Comparison of ENCODE assay signal across 11 cellular contexts in genomic region chr20:25858495-25859425, GRCh38.
DNase-seq lines count a peak whose midpoint lies in the region; ATAC-seq, FAIRE-seq and TF ChIP-seq lines count a peak whose summit lies in the region.
"Had no signal": no experiment of that assay in that cellular context is flagged by ENCODE, and none has a peak within 500 bp of the region (broad histone marks: within the 10 kb centered on the region; RNA-seq: fewer than 3 reads in every experiment).

No MANE protein-coding gene starts in this region.

- no peak overlapping the region for H3K27ac Mint-ChIP-seq in activated CD8-positive, alpha-beta memory T cell treated with anti-CD3 and anti-CD28 coated beads, Interleukin-2, amount 10 ng/mL, durations not matched to agents 7 days and 5 days

- POLR2A ChIA-PET in Panc1 (lab: Charles Lee): no interaction called here

- CTCF ChIA-PET in activated CD8-positive, alpha-beta memory T cell treated with anti-CD3 and anti-CD28 coated beads, Interleukin-2, amount 10 ng/mL, durations not matched to agents 7 days and 5 days (lab: Charles Lee): no interaction called here
- CTCF ChIA-PET in Panc1 (lab: Charles Lee): no interaction called here

- H3K27me3 Mint-ChIP-seq in activated CD8-positive, alpha-beta memory T cell treated with anti-CD3 and anti-CD28 coated beads, Interleukin-2, amount 10 ng/mL, durations not matched to agents 7 days and 5 days: peaks cover 71% of the 10 kb centered on the region

- H3K4me1 Mint-ChIP-seq in activated CD8-positive, alpha-beta memory T cell treated with anti-CD3 and anti-CD28 coated beads, Interleukin-2, amount 10 ng/mL, durations not matched to agents 7 days and 5 days: peaks cover 37% of the 10 kb centered on the region

- H3K27me3 ChIP-seq in Panc1 (ENCODE audit: control insufficient read depth, insufficient read depth, low read length): no peaks in the 10 kb centered on the region
- H3K27me3 ChIP-seq in stomach: peaks cover 0 to 70% (median 31%) of the 10 kb centered on the region in 3 donors

- 44 to 65% (median 52%) methylated on average over 34 to 37 of the region's 37 CpGs for WGBS in stomach, 5 donors

- H3K27ac ChIP-seq in Panc1 (ENCODE audit: low read length) (no peak overlapping the region), kidney (ENCODE audit: low read depth in 2 of 2, low read length in 2 of 2) (no peak overlapping the region), stomach (no peak overlapping the region)
- H3K27ac ChIP-seq: brain microvascular endothelial cell, neutrophil had no signal

- ATAC-seq in activated CD8-positive, alpha-beta memory T cell treated with anti-CD3 and anti-CD28 coated beads, Interleukin-2, amount 10 ng/mL, durations not matched to agents 7 days and 5 days: no peak
- ATAC-seq in Panc1: no peak
- no peak for ATAC-seq in HG02970 (IDR thresholded peaks at IDR 0.05; ENCODE audit: low FRiP score, unreplicated experiment)
- no peak for ATAC-seq in GM18858 (IDR thresholded peaks at IDR 0.05; ENCODE audit: unreplicated experiment)

- intact Hi-C loops in Panc1 (cut with micrococcal nuclease; ENCODE audit: unreplicated experiment): no loop called here
- intact Hi-C loops in kidney (cut with DNase I): no loop called here
- intact Hi-C loops in stomach (cut with DNase I; ENCODE audit: low total_unique reads): no loop called here

- H3K9me3 Mint-ChIP-seq in activated CD8-positive, alpha-beta memory T cell treated with anti-CD3 and anti-CD28 coated beads, Interleukin-2, amount 10 ng/mL, durations not matched to agents 7 days and 5 days (ENCODE audit: low read depth): no peaks in the 10 kb centered on the region

- TF ChIP-seq EP300 in stomach (IDR thresholded peaks at IDR 0.05): no peak

- H3K36me3 ChIP-seq in Panc1 (ENCODE audit: control insufficient read depth, insufficient read depth, low read length) (no peaks in the 10 kb centered on the region), kidney (ENCODE audit: control insufficient read depth in 1 of 2, insufficient read depth in 2 of 2, low read length in 2 of 2) (no peaks in the 10 kb centered on the region), stomach (no peaks in the 10 kb centered on the region)
- H3K36me3 ChIP-seq: BE2C, brain microvascular endothelial cell, neutrophil had no signal

- in situ Hi-C loops in Panc1 (cut with HindIII; ENCODE audit: low pct_unique_long_range_greater_than_20kb, low sequenced_read_pairs): no loop called here

- H3K4me3 ChIP-seq in Panc1 (ENCODE audit: low read depth in 2 of 2, low read length in 2 of 2) (peak overlapping the region; percentile 34 to 45), kidney (ENCODE audit: low read length in 2 of 2) (peak overlapping the region in 1 of 2 donors; percentile 29), stomach (peak overlapping the region; percentile 4 to 34 (median 15))

- H3K4me3 Mint-ChIP-seq in activated CD8-positive, alpha-beta memory T cell treated with anti-CD3 and anti-CD28 coated beads, Interleukin-2, amount 10 ng/mL, durations not matched to agents 7 days and 5 days: no peak overlapping the region

- TF ChIP-seq POLR2A in stomach (IDR thresholded peaks at IDR 0.05): no peak

- no peak for TF ChIP-seq CTCF in Panc1 (IDR thresholded peaks at IDR 0.05)
- TF ChIP-seq CTCF in kidney (IDR thresholded peaks at IDR 0.05; ENCODE audit: borderline replicate concordance, extremely low read depth, insufficient read depth): no peak
- TF ChIP-seq CTCF in stomach (IDR thresholded peaks at IDR 0.05): no peak

- no peak overlapping the region for H3K9ac ChIP-seq in kidney (ENCODE audit: low read length in 2 of 2)

- FAIRE-seq in kidney (lab: Jason Lieb, UNC): no peak

- no peaks in the 10 kb centered on the region for H3K36me3 Mint-ChIP-seq in activated CD8-positive, alpha-beta memory T cell treated with anti-CD3 and anti-CD28 coated beads, Interleukin-2, amount 10 ng/mL, durations not matched to agents 7 days and 5 days

- no TSS peak for BruUV-seq in Panc1 (replicated peaks; lab: Mats Ljungman, UMichigan)

- peak; percentile 25 for DNase-seq in activated CD8-positive, alpha-beta memory T cell treated with anti-CD3 and anti-CD28 coated beads, Interleukin-2, amount 10 ng/mL, durations not matched to agents 7 days and 5 days
- DNase-seq in activated CD8-positive, alpha-beta memory T cell treated with anti-CD3 and anti-CD28 coated beads, Interleukin-2, amount 50 U/mL, for 4 hours: no peak
- DNase-seq in Panc1 (ENCODE audit: low read depth, low spot score) (no peak), kidney (peak; percentile 45), stomach (no peak), AG08396 (ENCODE audit: low spot score) (no peak)

- H3K9me3 ChIP-seq in Panc1 (ENCODE audit: control insufficient read depth, insufficient read depth, low read depth, low read length) (no peaks in the 10 kb centered on the region), kidney (ENCODE audit: control insufficient read depth in 1 of 2, low read length in 2 of 2) (no peaks in the 10 kb centered on the region), stomach (no peaks in the 10 kb centered on the region)
- H3K9me3 ChIP-seq: BE2C, neutrophil had no signal

- H3K4me1 ChIP-seq in Panc1 (ENCODE audit: control insufficient read depth, insufficient read depth, low read length) (peaks cover 6% of the 10 kb centered on the region; the same call in 1 of the 2 replicates), kidney (ENCODE audit: control insufficient read depth in 1 of 2, insufficient read depth in 1 of 2, low read depth in 1 of 2, low read length in 2 of 2) (peaks cover 3 to 36% of the 10 kb centered on the region in 2 donors), stomach (peaks cover 31 to 61% (median 52%) of the 10 kb centered on the region in 4 donors)
- H3K4me1 ChIP-seq: BE2C had no signal

Comparison
In these comparisons a context has a peak if more than half of its experiments do, and no peak if none do; other contexts are left out.
1. DNase-seq: peak in activated CD8-positive, alpha-beta memory T cell treated with anti-CD3 and anti-CD28 coated beads, Interleukin-2, amount 10 ng/mL, durations not matched to agents 7 days and 5 days (single experiment) and kidney (single experiment); none in activated CD8-positive, alpha-beta memory T cell treated with anti-CD3 and anti-CD28 coated beads, Interleukin-2, amount 50 U/mL, for 4 hours (single experiment), Panc1 (single experiment), stomach (single experiment) and AG08396 (single experiment).